ENCODE assay signal across 10 cellular contexts in genomic region chr1:207181838-207182237, GRCh38.
A peak's percentile ranks its signal among the peaks of the same experiment; 100 is the strongest.
DNase-seq lines count a peak whose midpoint lies in the region; ATAC-seq and TF ChIP-seq lines count a peak whose summit lies in the region.
"Had no signal": no experiment of that assay in that cellular context is flagged by ENCODE, and none has a peak within 500 bp of the region (broad histone marks: within the 10 kb centered on the region; RNA-seq: fewer than 3 reads in every experiment).

No MANE protein-coding gene starts in this region.

- H3K9me3 ChIP-seq in OCI-LY1 (ENCODE audit: low read length) = no peaks in the 10 kb centered on the region
- H3K9me3 ChIP-seq: stomach had no signal

- ATAC-seq in GM19397 (IDR thresholded peaks at IDR 0.05; ENCODE audit: unreplicated experiment) = no peak

- no peaks in the 10 kb centered on the region for H3K27me3 ChIP-seq in OCI-LY1 (ENCODE audit: insufficient read depth, low read length)
- H3K27me3 ChIP-seq: stomach had no signal

- TF ChIP-seq CTCF in GM12873 (IDR thresholded peaks at IDR 0.05; ENCODE audit: insufficient read depth, low read depth, low read length, missing control alignments) (peak; percentile 17), OCI-LY1 (IDR thresholded peaks at IDR 0.05; ENCODE audit: low read length) (peak; percentile 17; the same call in 1 of the 2 replicates), epithelial cell of esophagus (IDR thresholded peaks at IDR 0.05; ENCODE audit: insufficient read depth, low read depth, low read length, missing control alignments) (peak; percentile 67)

- H3K36me3 ChIP-seq in OCI-LY1 (ENCODE audit: insufficient read depth, low read length) = no peaks in the 10 kb centered on the region
- H3K36me3 ChIP-seq: stomach had no signal

- no peaks in the 10 kb centered on the region for H3K9me2 ChIP-seq in OCI-LY1 (ENCODE audit: low read depth, low read length)

- no peak overlapping the region for H3K4me2 ChIP-seq in OCI-LY1 (ENCODE audit: low read length)

- H3K79me2 ChIP-seq in OCI-LY1 (ENCODE audit: insufficient read depth, low read length) = no peaks in the 10 kb centered on the region

- no peak overlapping the region for H2AFZ ChIP-seq in OCI-LY1 (ENCODE audit: low read length)

- H3K4me1 ChIP-seq in OCI-LY1 (ENCODE audit: insufficient read depth, low read length, severe bottlenecking) = no peaks in the 10 kb centered on the region
- H3K4me1 ChIP-seq: stomach had no signal

- H4K20me1 ChIP-seq in OCI-LY1 (ENCODE audit: insufficient read depth, low read length) = no peaks in the 10 kb centered on the region

- H3K27ac ChIP-seq in OCI-LY1 (ENCODE audit: low read depth, low read length, poor library complexity, severe bottlenecking) = no peak overlapping the region
- H3K27ac ChIP-seq: stomach had no signal

- no peaks in the 10 kb centered on the region for H3F3A ChIP-seq in OCI-LY1 (ENCODE audit: insufficient read depth, low read length)

- no peak overlapping the region for H3K9ac ChIP-seq in OCI-LY1 (ENCODE audit: low read length)

- peak; percentile 76 for DNase-seq in epithelial cell of esophagus (ENCODE audit: low read depth)
- DNase-seq in myocyte (ENCODE audit: low read depth) = peak; percentile 14
- DNase-seq in OCI-M2 (lab: John Stamatoyannopoulos, UW; ENCODE audit: unreplicated experiment) = no peak
- DNase-seq in DMS79 (lab: John Stamatoyannopoulos, UW) = no peak
- DNase-seq: NCI-H524, stomach, T-helper 2 cell had no signal

- H3K4me3 ChIP-seq in OCI-LY1 (ENCODE audit: low read depth, low read length, poor library complexity, severe bottlenecking) = no peak overlapping the region
- H3K4me3 ChIP-seq in epithelial cell of esophagus (ENCODE audit: low read length) = no peak overlapping the region
- H3K4me3 ChIP-seq: stomach had no signal

Comparison
In these comparisons a context has a peak if more than half of its experiments do, and no peak if none do; other contexts are left out.
1. CTCF ChIP-seq: peak in every context shown above with its lines; median percentile 67 in epithelial cell of esophagus; 17 in GM12873; 17 in OCI-LY1.
2. DNase-seq: peak in epithelial cell of esophagus (single experiment) and myocyte (single experiment); none in OCI-M2 (single experiment) and DMS79 (single experiment).